1 cellular context compared by ENCODE assay signal in the genomic region with DNA sequence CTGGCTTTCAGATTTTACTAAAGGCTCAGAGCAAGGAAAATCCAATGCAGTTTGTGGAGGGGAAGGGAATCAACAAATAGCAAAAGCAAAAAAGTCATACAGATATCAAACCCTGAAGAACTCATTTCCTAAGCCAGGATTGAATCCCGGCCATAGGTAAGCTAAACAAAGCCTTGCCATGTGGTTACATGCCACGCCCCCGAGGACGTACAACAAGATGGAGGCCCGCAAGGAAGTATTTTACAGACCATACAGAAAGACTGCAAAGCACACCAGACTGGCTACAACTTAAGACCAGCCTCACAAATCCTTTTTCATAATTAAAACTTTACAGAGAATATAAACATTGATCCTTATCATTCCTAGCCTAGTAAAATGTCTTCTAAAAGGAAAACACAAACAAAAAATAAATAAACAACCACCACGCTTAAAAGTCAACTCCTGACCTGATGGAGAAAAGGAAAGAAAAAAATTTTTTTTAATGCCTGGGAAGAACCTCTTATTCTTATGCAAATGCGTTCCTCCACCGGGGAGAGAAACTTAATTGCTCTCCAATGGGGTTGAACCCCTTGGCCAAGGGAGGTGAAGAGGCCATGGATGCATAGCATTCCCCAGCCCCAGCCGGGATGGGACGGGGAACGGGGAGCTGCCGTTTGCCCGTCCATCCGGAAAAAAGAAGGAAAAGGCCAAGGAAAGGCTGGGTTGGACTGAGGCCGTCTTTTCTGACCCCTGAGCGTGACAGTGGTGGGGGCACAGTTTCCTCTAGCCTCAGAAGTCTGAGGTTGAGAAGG.
TF ChIP-seq lines count a peak whose summit lies in the region.

No MANE protein-coding gene starts in this region.

TF ChIP-seq in H1, 55 proteins besides CTCF, POLR2A, EP300 and RAD21 (continued from another document):
- 0 out of 2 replicates have a peak, but pooled peaks have one; percentile 33 for TF ChIP-seq TAF1 (IDR thresholded peaks at IDR 0.05; ENCODE audit: low read depth, low read length)
- no peak for TF ChIP-seq JUN (IDR thresholded peaks at IDR 0.05; ENCODE audit: low read depth, low read length)
- no peak for TF ChIP-seq TCF12 (IDR thresholded peaks at IDR 0.05; ENCODE audit: low read depth, low read length)
- no peak for TF ChIP-seq BACH1 (IDR thresholded peaks at IDR 0.05; ENCODE audit: low read length)
- TF ChIP-seq, protein P1, sequence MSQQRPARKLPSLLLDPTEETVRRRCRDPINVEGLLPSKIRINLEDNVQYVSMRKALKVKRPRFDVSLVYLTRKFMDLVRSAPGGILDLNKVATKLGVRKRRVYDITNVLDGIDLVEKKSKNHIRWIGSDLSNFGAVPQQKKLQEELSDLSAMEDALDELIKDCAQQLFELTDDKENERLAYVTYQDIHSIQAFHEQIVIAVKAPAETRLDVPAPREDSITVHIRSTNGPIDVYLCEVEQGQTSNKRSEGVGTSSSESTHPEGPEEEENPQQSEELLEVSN (IDR thresholded peaks at IDR 0.05): peak; percentile 24; the same call in 1 of the 2 replicates
- TF ChIP-seq, protein P2, sequence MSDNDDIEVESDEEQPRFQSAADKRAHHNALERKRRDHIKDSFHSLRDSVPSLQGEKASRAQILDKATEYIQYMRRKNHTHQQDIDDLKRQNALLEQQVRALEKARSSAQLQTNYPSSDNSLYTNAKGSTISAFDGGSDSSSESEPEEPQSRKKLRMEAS (IDR thresholded peaks at IDR 0.05): peak; percentile 87
- peak; percentile 65 for TF ChIP-seq NANOG (IDR thresholded peaks at IDR 0.05; ENCODE audit: insufficient read depth, low read depth, low read length, poor library complexity, severe bottlenecking)
- peak; percentile 83; the same call in 1 of the 2 replicates for TF ChIP-seq POU5F1 (IDR thresholded peaks at IDR 0.05; ENCODE audit: low read depth, low read length)
- TF ChIP-seq TEAD4 (IDR thresholded peaks at IDR 0.05; ENCODE audit: low read depth, low read length): peak; percentile 85
- TF ChIP-seq CREB1 (IDR thresholded peaks at IDR 0.05): no peak
